Comparison of ENCODE assay signal across 20 cellular contexts in genomic region chr18:45890606-45891005, GRCh38.
DNase-seq lines count a peak whose midpoint lies in the region; ATAC-seq and TF ChIP-seq lines count a peak whose summit lies in the region.
"Had no signal": no experiment of that assay in that cellular context is flagged by ENCODE, and none has a peak within 500 bp of the region (broad histone marks: within the 10 kb centered on the region; RNA-seq: fewer than 3 reads in every experiment).

No MANE protein-coding gene starts in this region.

- no peak overlapping the region for H3K4me3 ChIP-seq in fibroblast of villous mesenchyme (ENCODE audit: low read depth, low read length)
- H3K4me3 ChIP-seq in sigmoid colon: no peak overlapping the region
- H3K4me3 ChIP-seq: heart left ventricle, mucosa of descending colon, SK-N-MC, uterus had no signal

- H3K36me3 Mint-ChIP-seq in activated naive CD4-positive, alpha-beta T cell treated with anti-CD3 and anti-CD28 coated beads, Interleukin-2, amount 50 U/mL, for 24 hours: peaks cover 16% of the 10 kb centered on the region
- H3K36me3 Mint-ChIP-seq in stimulated activated effector memory CD8-positive, alpha-beta T cell treated with anti-CD3 and anti-CD28 coated beads, Interleukin-12 subunit alpha, Interleukin-12 subunit beta, amount 100 ng/mL, for 72 hours: peaks cover 64% of the 10 kb centered on the region
- peaks cover 9% of the 10 kb centered on the region for H3K36me3 Mint-ChIP-seq in activated CD4-positive, alpha-beta T cell treated with anti-CD3 and anti-CD28 coated beads for 36 hours (ENCODE audit: low read depth)

- no peaks in the 10 kb centered on the region for H3K27me3 ChIP-seq in sigmoid colon
- H3K27me3 ChIP-seq: brain microvascular endothelial cell, heart left ventricle, uterus had no signal

- no peak for TF ChIP-seq CTCF in fibroblast of villous mesenchyme (IDR thresholded peaks at IDR 0.05; ENCODE audit: insufficient read depth, low read depth, low read length)
- TF ChIP-seq CTCF in sigmoid colon (IDR thresholded peaks at IDR 0.05): no peak

- POLR2A ChIA-PET in activated CD4-positive, alpha-beta T cell treated with anti-CD3 and anti-CD28 coated beads for 36 hours (lab: Charles Lee): no interaction called here

- TF ChIP-seq POLR2A in sigmoid colon (IDR thresholded peaks at IDR 0.05): no peak

- DNase-seq in activated naive CD4-positive, alpha-beta T cell treated with Interleukin-2 at 50 U/mL for 16 hours: no peak
- DNase-seq in NOMO-1 (lab: John Stamatoyannopoulos, UW; ENCODE audit: unreplicated experiment in 2 of 2) (peak; percentile 62 to 77), fibroblast of villous mesenchyme (ENCODE audit: low read depth) (peak; percentile 11), sigmoid colon (no peak)
- DNase-seq in stimulated activated effector memory CD8-positive, alpha-beta T cell treated with anti-CD3 and anti-CD28 coated beads, Interleukin-12 subunit alpha, Interleukin-12 subunit beta, amount 100 ng/mL, for 72 hours (ENCODE audit: low spot score in 2 of 2): no peak
- DNase-seq in activated CD4-positive, alpha-beta T cell treated with anti-CD3 and anti-CD28 coated beads for 36 hours: no peak
- DNase-seq: activated CD4-positive, alpha-beta T cell treated with anti-CD3 and anti-CD28 coated beads for 1 hour; brain microvascular endothelial cell; cortex of kidney; heart left ventricle; mucosa of descending colon; NCI-H187; NCI-H226; NCI-H82; stimulated activated CD4-positive, alpha-beta T cell treated with anti-CD3 and anti-CD28 coated beads, Interleukin-12 subunit alpha, Interleukin-12 subunit beta, amount 100 ng/mL, for 4 hours; uterus had no signal

- no peak for TF ChIP-seq EP300 in sigmoid colon (IDR thresholded peaks at IDR 0.05)

- WGBS in sigmoid colon, 2 donors: 87 to 89% methylated on average over 1 of the region's 1 CpG

- no peaks in the 10 kb centered on the region for H3K4me1 Mint-ChIP-seq in activated naive CD4-positive, alpha-beta T cell treated with anti-CD3 and anti-CD28 coated beads, Interleukin-2, amount 50 U/mL, for 24 hours
- H3K4me1 Mint-ChIP-seq in stimulated activated effector memory CD8-positive, alpha-beta T cell treated with anti-CD3 and anti-CD28 coated beads, Interleukin-12 subunit alpha, Interleukin-12 subunit beta, amount 100 ng/mL, for 72 hours: peaks cover 9% of the 10 kb centered on the region
- no peaks in the 10 kb centered on the region for H3K4me1 Mint-ChIP-seq in activated CD4-positive, alpha-beta T cell treated with anti-CD3 and anti-CD28 coated beads for 36 hours

- ATAC-seq in stimulated activated effector memory CD8-positive, alpha-beta T cell treated with anti-CD3 and anti-CD28 coated beads, Interleukin-12 subunit alpha, Interleukin-12 subunit beta, amount 100 ng/mL, for 72 hours: no peak
- no peak for ATAC-seq in activated CD4-positive, alpha-beta T cell treated with anti-CD3 and anti-CD28 coated beads for 36 hours
- no peak for ATAC-seq in HG03135 (IDR thresholded peaks at IDR 0.05; ENCODE audit: unreplicated experiment)
- ATAC-seq: mucosa of descending colon had no signal

- H3K9me3 ChIP-seq in sigmoid colon: no peaks in the 10 kb centered on the region
- H3K9me3 ChIP-seq: heart left ventricle, mucosa of descending colon, uterus had no signal

- intact Hi-C loops in activated CD4-positive, alpha-beta T cell treated with anti-CD3 and anti-CD28 coated beads for 36 hours (cut with DNase I, micrococcal nuclease): no loop called here
- intact Hi-C loops in sigmoid colon (cut with DNase I): no loop called here

- no peaks in the 10 kb centered on the region for H3K9me3 Mint-ChIP-seq in activated naive CD4-positive, alpha-beta T cell treated with anti-CD3 and anti-CD28 coated beads, Interleukin-2, amount 50 U/mL, for 24 hours
- H3K9me3 Mint-ChIP-seq in stimulated activated effector memory CD8-positive, alpha-beta T cell treated with anti-CD3 and anti-CD28 coated beads, Interleukin-12 subunit alpha, Interleukin-12 subunit beta, amount 100 ng/mL, for 72 hours: no peaks in the 10 kb centered on the region
- no peaks in the 10 kb centered on the region for H3K9me3 Mint-ChIP-seq in activated CD4-positive, alpha-beta T cell treated with anti-CD3 and anti-CD28 coated beads for 36 hours (ENCODE audit: low read depth)
- H3K9me3 Mint-ChIP-seq: activated T-helper 1 cell treated with anti-CD3 and anti-CD28 coated beads, Interleukin-12 subunit alpha, Interleukin-12 subunit beta, Interleukin-2, Interleukin-4 antibody, amounts not matched to agents 30 ng/mL and 10 ng/mL and 1 ng/mL, durations not matched to agents 14 hours and 24 hours and 36 hours had no signal

- CTCF ChIA-PET in activated CD4-positive, alpha-beta T cell treated with anti-CD3 and anti-CD28 coated beads for 36 hours (lab: Charles Lee): interaction anchor here (0.6 to 1.5 kb wide), 2 partner anchors 16 to 228 kb away, joined by 3 to 4 read pairs; no protein-coding TSS in a partner anchor

- H3K27me3 Mint-ChIP-seq in activated naive CD4-positive, alpha-beta T cell treated with anti-CD3 and anti-CD28 coated beads, Interleukin-2, amount 50 U/mL, for 24 hours: no peaks in the 10 kb centered on the region
- H3K27me3 Mint-ChIP-seq in activated CD4-positive, alpha-beta T cell treated with anti-CD3 and anti-CD28 coated beads for 36 hours: no peaks in the 10 kb centered on the region

- H3K27ac ChIP-seq in sigmoid colon: no peak overlapping the region
- H3K27ac ChIP-seq: brain microvascular endothelial cell, SK-N-MC, uterus had no signal

- no peak overlapping the region for H3K4me3 Mint-ChIP-seq in activated naive CD4-positive, alpha-beta T cell treated with anti-CD3 and anti-CD28 coated beads, Interleukin-2, amount 50 U/mL, for 24 hours
- no peak overlapping the region for H3K4me3 Mint-ChIP-seq in stimulated activated effector memory CD8-positive, alpha-beta T cell treated with anti-CD3 and anti-CD28 coated beads, Interleukin-12 subunit alpha, Interleukin-12 subunit beta, amount 100 ng/mL, for 72 hours
- H3K4me3 Mint-ChIP-seq in activated CD4-positive, alpha-beta T cell treated with anti-CD3 and anti-CD28 coated beads for 36 hours: no peak overlapping the region
- H3K4me3 Mint-ChIP-seq: activated T-helper 1 cell treated with anti-CD3 and anti-CD28 coated beads, Interleukin-12 subunit alpha, Interleukin-12 subunit beta, Interleukin-2, Interleukin-4 antibody, amounts not matched to agents 30 ng/mL and 10 ng/mL and 1 ng/mL, durations not matched to agents 14 hours and 24 hours and 36 hours had no signal

- H3K36me3 ChIP-seq in sigmoid colon: peaks cover 5 to 64% (median 7%) of the 10 kb centered on the region in 4 donors
- H3K36me3 ChIP-seq: uterus had no signal

- H3K4me1 ChIP-seq in sigmoid colon: no peaks in the 10 kb centered on the region
- H3K4me1 ChIP-seq: uterus had no signal

- peak overlapping the region; percentile 25 for H3K27ac Mint-ChIP-seq in activated naive CD4-positive, alpha-beta T cell treated with anti-CD3 and anti-CD28 coated beads, Interleukin-2, amount 50 U/mL, for 24 hours
- H3K27ac Mint-ChIP-seq in stimulated activated effector memory CD8-positive, alpha-beta T cell treated with anti-CD3 and anti-CD28 coated beads, Interleukin-12 subunit alpha, Interleukin-12 subunit beta, amount 100 ng/mL, for 72 hours: peak overlapping the region; percentile 38
- H3K27ac Mint-ChIP-seq in activated CD4-positive, alpha-beta T cell treated with anti-CD3 and anti-CD28 coated beads for 36 hours: no peak overlapping the region
- H3K27ac Mint-ChIP-seq: activated T-helper 1 cell treated with anti-CD3 and anti-CD28 coated beads, Interleukin-12 subunit alpha, Interleukin-12 subunit beta, Interleukin-2, Interleukin-4 antibody, amounts not matched to agents 30 ng/mL and 10 ng/mL and 1 ng/mL, durations not matched to agents 14 hours and 24 hours and 36 hours had no signal

Comparison
In these comparisons a context has a peak if more than half of its experiments do, and no peak if none do; other contexts are left out.
1. DNase-seq: peak in NOMO-1 (2 of 2) and fibroblast of villous mesenchyme (single experiment); none in activated naive CD4-positive, alpha-beta T cell treated with Interleukin-2 at 50 U/mL for 16 hours (single experiment), stimulated activated effector memory CD8-positive, alpha-beta T cell treated with anti-CD3 and anti-CD28 coated beads, Interleukin-12 subunit alpha, Interleukin-12 subunit beta, amount 100 ng/mL, for 72 hours (0 of 2), activated CD4-positive, alpha-beta T cell treated with anti-CD3 and anti-CD28 coated beads for 36 hours (single experiment) and sigmoid colon (single experiment).